Comparison of ENCODE assay signal across 16 cellular contexts in the genomic region with DNA sequence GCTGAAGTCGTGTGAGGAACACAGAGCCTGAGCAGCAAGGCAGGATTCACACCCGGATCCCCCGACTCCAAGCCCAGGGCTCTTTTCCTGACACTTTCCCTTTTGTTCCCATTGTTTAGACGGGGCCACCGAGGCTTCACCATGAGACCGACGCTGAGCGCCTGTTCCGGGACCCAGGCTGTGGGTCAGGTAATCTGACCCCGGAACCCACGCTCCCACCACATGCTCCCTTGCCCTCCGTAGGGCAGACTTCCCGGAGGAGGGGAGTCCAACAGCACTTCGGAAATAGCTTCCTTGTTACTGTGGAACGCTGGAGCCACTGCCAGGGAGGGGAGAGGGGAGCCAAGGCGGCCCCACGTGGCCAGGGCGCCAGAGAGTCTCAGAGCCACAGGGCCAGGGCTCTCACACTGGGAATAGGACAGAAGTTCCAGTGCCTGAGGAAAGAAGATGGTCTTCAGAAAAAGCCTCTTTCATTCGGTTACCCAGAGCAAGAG. TPM values are rescaled to one million over a fixed set of nuclear protein-coding genes. Genes with fewer than 3 reads are reported as not detected.
DNase-seq lines count a peak whose midpoint lies in the region; ATAC-seq and TF ChIP-seq lines count a peak whose summit lies in the region.
"Had no signal": no experiment of that assay in that cellular context is flagged by ENCODE, and none has a peak within 500 bp of the region (broad histone marks: within the 10 kb centered on the region; RNA-seq: fewer than 3 reads in every experiment).

No MANE protein-coding gene starts in this region.

- peaks cover 0 to 29% (median 0%) of the 10 kb centered on the region in 4 donors for H3K27me3 ChIP-seq in esophagus squamous epithelium
- H3K27me3 ChIP-seq: cardiac muscle cell, neural progenitor cell, tibial nerve had no signal

- peak overlapping the region; percentile 77 for H3K27ac Mint-ChIP-seq in activated CD4-positive, alpha-beta T cell treated with anti-CD3 and anti-CD28 coated beads, Interleukin-2, amount 10 ng/mL, durations not matched to agents 24 days and 14 days
- H3K27ac Mint-ChIP-seq in T-helper 17 cell: peak overlapping the region; percentile 99
- H3K27ac Mint-ChIP-seq in stimulated activated effector memory CD8-positive, alpha-beta T cell treated with anti-CD3 and anti-CD28 coated beads, Interleukin-12 subunit alpha, Interleukin-12 subunit beta, amount 100 ng/mL, for 72 hours: peak overlapping the region; percentile 73

- DNase-seq in activated CD4-positive, alpha-beta T cell treated with anti-CD3 and anti-CD28 coated beads, Interleukin-2, amount 10 ng/mL, durations not matched to agents 24 days and 14 days: no peak
- no peak for DNase-seq in activated CD4-positive, alpha-beta T cell treated with anti-CD3 and anti-CD28 coated beads, Interleukin-2, amount 50 U/mL, for 1 hour
- DNase-seq in T-helper 17 cell (no peak), esophagus squamous epithelium (lab: John Stamatoyannopoulos, UW) (no peak), kidney glomerular epithelial cell (lab: John Stamatoyannopoulos, UW) (no peak), posterior vena cava (ENCODE audit: low spot score) (no peak), NCI-H2227 (lab: John Stamatoyannopoulos, UW; ENCODE audit: unreplicated experiment) (no peak)
- no peak for DNase-seq in stimulated activated effector memory CD8-positive, alpha-beta T cell treated with anti-CD3 and anti-CD28 coated beads, Interleukin-12 subunit alpha, Interleukin-12 subunit beta, amount 100 ng/mL, for 72 hours (ENCODE audit: low spot score in 2 of 2)
- DNase-seq: Calu3, heart right ventricle, KBM-7, NCI-H524 treated with DMSO at 0.1 percent for 48 hours, RPMI8226 had no signal

- H3K36me3 Mint-ChIP-seq in activated CD4-positive, alpha-beta T cell treated with anti-CD3 and anti-CD28 coated beads, Interleukin-2, amount 10 ng/mL, durations not matched to agents 24 days and 14 days (ENCODE audit: low read depth): peaks cover 62% of the 10 kb centered on the region
- H3K36me3 Mint-ChIP-seq in T-helper 17 cell (ENCODE audit: low read depth): peaks cover 12% of the 10 kb centered on the region
- H3K36me3 Mint-ChIP-seq in stimulated activated effector memory CD8-positive, alpha-beta T cell treated with anti-CD3 and anti-CD28 coated beads, Interleukin-12 subunit alpha, Interleukin-12 subunit beta, amount 100 ng/mL, for 72 hours: peaks cover 100% of the 10 kb centered on the region

- H3K9me3 ChIP-seq in T-helper 17 cell (ENCODE audit: control insufficient read depth, low read length, poor library complexity, severe bottlenecking): no peaks in the 10 kb centered on the region
- no peaks in the 10 kb centered on the region for H3K9me3 ChIP-seq in esophagus squamous epithelium
- H3K9me3 ChIP-seq: heart right ventricle, tibial nerve had no signal

- H3K4me1 ChIP-seq in esophagus squamous epithelium: peaks cover 0 to 18% (median 0%) of the 10 kb centered on the region in 3 donors

- 86 to 90% methylated on average over 5 to 6 of the region's 19 CpGs for WGBS in esophagus squamous epithelium, 2 donors

- no peak for TF ChIP-seq CTCF in esophagus squamous epithelium (IDR thresholded peaks at IDR 0.05)

- peaks cover 30% of the 10 kb centered on the region for H3K4me1 Mint-ChIP-seq in activated CD4-positive, alpha-beta T cell treated with anti-CD3 and anti-CD28 coated beads, Interleukin-2, amount 10 ng/mL, durations not matched to agents 24 days and 14 days
- peaks cover 51% of the 10 kb centered on the region for H3K4me1 Mint-ChIP-seq in T-helper 17 cell
- peaks cover 88% of the 10 kb centered on the region for H3K4me1 Mint-ChIP-seq in stimulated activated effector memory CD8-positive, alpha-beta T cell treated with anti-CD3 and anti-CD28 coated beads, Interleukin-12 subunit alpha, Interleukin-12 subunit beta, amount 100 ng/mL, for 72 hours

- H3K36me3 ChIP-seq in esophagus squamous epithelium: no peaks in the 10 kb centered on the region
- H3K36me3 ChIP-seq: cardiac muscle cell, neural progenitor cell, tibial nerve had no signal

- no peak overlapping the region for H3K4me3 ChIP-seq in esophagus squamous epithelium
- H3K4me3 ChIP-seq: cardiac muscle cell, heart right ventricle, neural progenitor cell, tibial nerve had no signal

- H3K27me3 Mint-ChIP-seq in activated CD4-positive, alpha-beta T cell treated with anti-CD3 and anti-CD28 coated beads, Interleukin-2, amount 10 ng/mL, durations not matched to agents 24 days and 14 days: no peaks in the 10 kb centered on the region
- H3K27me3 Mint-ChIP-seq in T-helper 17 cell: no peaks in the 10 kb centered on the region

- intact Hi-C loops in activated CD4-positive, alpha-beta T cell treated with anti-CD3 and anti-CD28 coated beads, Interleukin-2, amount 10 ng/mL, durations not matched to agents 24 days and 14 days (cut with micrococcal nuclease): no loop called here
- intact Hi-C loops in esophagus squamous epithelium (cut with DNase I): no loop called here
- intact Hi-C loops in posterior vena cava (cut with DNase I): loop anchor here in 1 of 2 donors (5.0 kb wide), 1 partner anchor 554 kb away; no protein-coding TSS in a partner anchor

- no peak for ATAC-seq in T-helper 17 cell
- no peak for ATAC-seq in stimulated activated effector memory CD8-positive, alpha-beta T cell treated with anti-CD3 and anti-CD28 coated beads, Interleukin-12 subunit alpha, Interleukin-12 subunit beta, amount 100 ng/mL, for 72 hours

- no peak overlapping the region for H3K4me3 Mint-ChIP-seq in activated CD4-positive, alpha-beta T cell treated with anti-CD3 and anti-CD28 coated beads, Interleukin-2, amount 10 ng/mL, durations not matched to agents 24 days and 14 days
- H3K4me3 Mint-ChIP-seq in T-helper 17 cell: peak overlapping the region; percentile 82
- peak overlapping the region; percentile 92 for H3K4me3 Mint-ChIP-seq in stimulated activated effector memory CD8-positive, alpha-beta T cell treated with anti-CD3 and anti-CD28 coated beads, Interleukin-12 subunit alpha, Interleukin-12 subunit beta, amount 100 ng/mL, for 72 hours
- H3K4me3 Mint-ChIP-seq: neural progenitor cell had no signal

- H3K27ac ChIP-seq in esophagus squamous epithelium: peak overlapping the region; percentile 16 to 50 (median 26)
- H3K27ac ChIP-seq: cardiac muscle cell, neural progenitor cell had no signal

- TF ChIP-seq POLR2A in esophagus squamous epithelium (IDR thresholded peaks at IDR 0.05): no peak

- no peaks in the 10 kb centered on the region for H3K9me3 Mint-ChIP-seq in activated CD4-positive, alpha-beta T cell treated with anti-CD3 and anti-CD28 coated beads, Interleukin-2, amount 10 ng/mL, durations not matched to agents 24 days and 14 days
- H3K9me3 Mint-ChIP-seq in stimulated activated effector memory CD8-positive, alpha-beta T cell treated with anti-CD3 and anti-CD28 coated beads, Interleukin-12 subunit alpha, Interleukin-12 subunit beta, amount 100 ng/mL, for 72 hours: no peaks in the 10 kb centered on the region

RNA-seq across cellular contexts. Expression of gene RUNX3, which starts 18.4 kb away (rescaled TPM):
- 110 and 112 TPM in 2 replicates for total RNA-seq in activated CD4-positive, alpha-beta T cell treated with anti-CD3 and anti-CD28 coated beads, Interleukin-2, amount 10 ng/mL, durations not matched to agents 24 days and 14 days
- 100 to 1,000 TPM; 186 to 243 TPM for total RNA-seq in T-helper 17 cell
- 1 to 10 TPM; 1.9 to 5.7 (median 3.1) TPM for total RNA-seq in esophagus squamous epithelium
- total RNA-seq in posterior vena cava: 1 to 10 TPM; 5.0 to 8.9 TPM
- total RNA-seq: cardiac muscle cell had no signal

Comparison
In these comparisons a context has a peak if more than half of its experiments do, and no peak if none do; other contexts are left out.
1. RNA of gene RUNX3, which starts 18.4 kb away (total RNA-seq): 186 to 243 TPM in T-helper 17 cell and 110 to 112 TPM in activated CD4-positive, alpha-beta T cell treated with anti-CD3 and anti-CD28 coated beads, Interleukin-2, amount 10 ng/mL, durations not matched to agents 24 days and 14 days; 5.0 to 8.9 TPM in posterior vena cava and 1.9 to 5.7 TPM in esophagus squamous epithelium; every median in the first group is over 10 times any median in the second.
2. Peak in every context shown above with its lines, with median percentiles within 50 percentile points of each other: H3K27ac Mint-ChIP-seq.